ENCODE assay signal across 19 cellular contexts in the genomic region with DNA sequence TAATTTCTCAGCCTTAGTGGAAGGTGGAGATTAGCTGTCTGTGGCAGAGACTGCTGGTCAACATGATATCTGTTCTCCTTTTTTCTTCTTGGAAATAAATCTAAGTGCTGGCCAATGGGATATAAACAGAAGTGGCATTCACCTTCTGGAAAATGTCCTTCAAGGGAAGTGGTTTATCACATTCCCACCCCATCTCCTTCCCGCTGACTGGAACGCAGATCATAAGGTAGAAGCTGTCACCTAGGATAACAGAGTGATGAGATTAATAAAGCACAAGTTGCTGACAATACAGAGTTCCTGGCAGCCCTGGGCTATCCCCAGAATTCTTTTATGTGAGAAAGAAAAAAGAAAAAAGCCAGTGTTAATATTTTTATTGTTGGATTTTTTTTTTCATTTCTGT.
A peak's percentile ranks its signal among the peaks of the same experiment; 100 is the strongest.
DNase-seq lines count a peak whose midpoint lies in the region; ATAC-seq and TF ChIP-seq lines count a peak whose summit lies in the region.
"Had no signal": no experiment of that assay in that cellular context is flagged by ENCODE, and none has a peak within 500 bp of the region (broad histone marks: within the 10 kb centered on the region; RNA-seq: fewer than 3 reads in every experiment).

No MANE protein-coding gene starts in this region.

- DNase-seq in SK-N-SH (no peak), GM23338 (ENCODE audit: low spot score) (no peak), amniotic epithelial cell (ENCODE audit: low read depth) (peak; percentile 63), retina (no peak), PC-9 (no peak)
- DNase-seq: Caco-2; CD4-positive, CD25-positive, alpha-beta regulatory T cell; CD8-positive, alpha-beta T cell; DMS153; DND-41; GM23248; H9; HFFc6 had no signal

- no peaks in the 10 kb centered on the region for H3K36me3 ChIP-seq in SK-N-SH (replicated peaks in 1 of 2; ENCODE audit: control insufficient read depth in 1 of 2, insufficient read depth in 2 of 2, low read length in 1 of 2)
- H3K36me3 ChIP-seq in GM23338 (ENCODE audit: insufficient read depth) = peaks cover 2% of the 10 kb centered on the region; the same call in 1 of the 2 replicates
- H3K36me3 ChIP-seq in PC-9 (ENCODE audit: low read depth) = no peaks in the 10 kb centered on the region
- H3K36me3 ChIP-seq: BLaER1 had no signal

- no peak overlapping the region for H3K4me3 Mint-ChIP-seq in GM23338
- H3K4me3 Mint-ChIP-seq: B cell; CD4-positive, CD25-positive, alpha-beta regulatory T cell; CD8-positive, alpha-beta T cell; H9; HFFc6 had no signal

- CTCF ChIA-PET in SK-N-SH (lab: Yijun Ruan, JAX) (interaction anchor here (1.6 kb wide), 1 partner anchor 18 kb away, joined by 3 read pairs; no protein-coding TSS in a partner anchor), PC-9 (lab: Charles Lee) (no interaction called here)

- no peaks in the 10 kb centered on the region for H3K9me2 ChIP-seq in SK-N-SH
- H3K9me2 ChIP-seq in GM23338 (ENCODE audit: insufficient read depth) = peaks cover 13% of the 10 kb centered on the region
- no peaks in the 10 kb centered on the region; the same call in 1 of the 2 replicates for H3K9me2 ChIP-seq in PC-9 (ENCODE audit: insufficient read depth)

- 50% methylated on average over 2 of the region's 2 CpGs for WGBS in SK-N-SH (ENCODE audit: low lambda C conversion rate)

- H3F3A ChIP-seq in SK-N-SH (replicated peaks; ENCODE audit: insufficient read depth) (no peaks in the 10 kb centered on the region), GM23338 (replicated peaks; ENCODE audit: low read depth) (no peaks in the 10 kb centered on the region), PC-9 (ENCODE audit: insufficient read depth, low read depth) (no peaks in the 10 kb centered on the region)

- peaks cover 4% of the 10 kb centered on the region; the same call in 2 of the 3 replicates for H3K4me1 Mint-ChIP-seq in GM23338
- H3K4me1 Mint-ChIP-seq: B cell; CD4-positive, CD25-positive, alpha-beta regulatory T cell had no signal

- ATAC-seq in SK-N-SH treated with all-trans-retinoic acid at 6 μM for 48 hours (peak; percentile 32; the same call in 1 of the 3 replicates), GM23338 (no peak)
- ATAC-seq: CD8-positive, alpha-beta T cell; HCT116 had no signal

- no peaks in the 10 kb centered on the region for H3K9me3 ChIP-seq in SK-N-SH
- no peaks in the 10 kb centered on the region; the same call in 1 of the 2 replicates for H3K9me3 ChIP-seq in PC-9 (ENCODE audit: insufficient read depth, low read depth)
- H3K9me3 ChIP-seq: BLaER1, Caco-2 had no signal

- intact Hi-C loops in PC-9 (cut with micrococcal nuclease; ENCODE audit: unreplicated experiment) = no loop called here

- H3K9me3 Mint-ChIP-seq in GM23338 = no peaks in the 10 kb centered on the region
- H3K9me3 Mint-ChIP-seq: H9, HFFc6 had no signal

- no peak overlapping the region for H3K27ac Mint-ChIP-seq in GM23338
- H3K27ac Mint-ChIP-seq: B cell; CD4-positive, CD25-positive, alpha-beta regulatory T cell; CD8-positive, alpha-beta T cell; H9; HFFc6 had no signal

- no peak overlapping the region for H2AFZ ChIP-seq in SK-N-SH (ENCODE audit: low read depth)
- 0 out of 2 replicates have a peak overlapping the region, but pooled peaks have one; percentile 8 for H2AFZ ChIP-seq in GM23338
- no peak overlapping the region for H2AFZ ChIP-seq in PC-9
- H2AFZ ChIP-seq: GM23248 had no signal

- H3K4me2 ChIP-seq in SK-N-SH (no peak overlapping the region), GM23338 (no peak overlapping the region), PC-9 (no peak overlapping the region)
- H3K4me2 ChIP-seq: BLaER1 had no signal

- TF ChIP-seq CTCF in SK-N-SH (IDR thresholded peaks at IDR 0.05) (no peak), GM23338 (conservative IDR thresholded peaks at IDR 0.05; ENCODE audit: low read depth in 2 of 2) (no peak), PC-9 (conservative IDR thresholded peaks at IDR 0.05) (no peak)

- H3K27me3 Mint-ChIP-seq in GM23338 (ENCODE audit: insufficient read depth, low read depth, poor library complexity) = no peaks in the 10 kb centered on the region

- no peak for TF ChIP-seq RAD21 in SK-N-SH (IDR thresholded peaks at IDR 0.05; ENCODE audit: low read length)

- H3K4me1 ChIP-seq in SK-N-SH (ENCODE audit: control insufficient read depth in 1 of 2, insufficient read depth in 2 of 2, low read depth in 1 of 2, low read length in 1 of 2) (no peaks in the 10 kb centered on the region), GM23338 (ENCODE audit: insufficient read depth) (no peaks in the 10 kb centered on the region), PC-9 (replicated peaks; ENCODE audit: insufficient read depth) (no peaks in the 10 kb centered on the region)
- H3K4me1 ChIP-seq: BLaER1, Caco-2 had no signal

- H3K27me3 ChIP-seq in SK-N-SH (ENCODE audit: insufficient read depth) (no peaks in the 10 kb centered on the region), GM23338 (ENCODE audit: insufficient read depth) (no peaks in the 10 kb centered on the region), PC-9 (ENCODE audit: insufficient read depth, low read depth) (no peaks in the 10 kb centered on the region)
- H3K27me3 ChIP-seq: BLaER1 had no signal

- no peaks in the 10 kb centered on the region for H3K79me2 ChIP-seq in SK-N-SH (ENCODE audit: insufficient read depth)
- H3K79me2 ChIP-seq in GM23338 (replicated peaks; ENCODE audit: insufficient read depth) = no peaks in the 10 kb centered on the region
- no peaks in the 10 kb centered on the region for H3K79me2 ChIP-seq in PC-9 (ENCODE audit: low read depth)

- no peak overlapping the region for H3K4me3 ChIP-seq in SK-N-SH (ENCODE audit: low read depth in 2 of 2, low read length in 1 of 2)
- no peak overlapping the region for H3K4me3 ChIP-seq in GM23338
- H3K4me3 ChIP-seq in PC-9 = no peak overlapping the region
- H3K4me3 ChIP-seq: BLaER1, GM23248 had no signal

- no peak overlapping the region for H3K9ac ChIP-seq in SK-N-SH
- H3K9ac ChIP-seq: BLaER1, GM23248 had no signal

- H4K20me1 ChIP-seq in SK-N-SH (ENCODE audit: insufficient read depth) = no peaks in the 10 kb centered on the region
- no peaks in the 10 kb centered on the region for H4K20me1 ChIP-seq in GM23338 (replicated peaks; ENCODE audit: insufficient read depth)
- H4K20me1 ChIP-seq in PC-9 (ENCODE audit: insufficient read depth) = no peaks in the 10 kb centered on the region
- H4K20me1 ChIP-seq: BLaER1 had no signal

- no peaks in the 10 kb centered on the region for H3K36me3 Mint-ChIP-seq in GM23338 (ENCODE audit: low read depth)
- H3K36me3 Mint-ChIP-seq: CD4-positive, CD25-positive, alpha-beta regulatory T cell; CD8-positive, alpha-beta T cell had no signal

- H3K27ac ChIP-seq in SK-N-SH (ENCODE audit: low read depth in 2 of 2, low read length in 1 of 2) (no peak overlapping the region), GM23338 (ENCODE audit: low read depth) (no peak overlapping the region), PC-9 (no peak overlapping the region)
- H3K27ac ChIP-seq: 22Rv1, BLaER1, C4-2B, GM23248 had no signal

- TF ChIP-seq EP300 in SK-N-SH (IDR thresholded peaks at IDR 0.05; ENCODE audit: borderline replicate concordance in 1 of 2, low read depth in 1 of 2, low read length in 1 of 2) = no peak

- BruUV-seq in PC-9 (replicated peaks; lab: Mats Ljungman, UMichigan) = no TSS peak

- POLR2A ChIA-PET in SK-N-SH (lab: Yijun Ruan, JAX) = no interaction called here
- POLR2A ChIA-PET in PC-9 (lab: Charles Lee; ENCODE audit: unreplicated experiment) = interaction anchor here (0.6 kb wide), 1 partner anchor 586 kb away, joined by 4 read pairs; no protein-coding TSS in a partner anchor

TF ChIP-seq in SK-N-SH treated with all-trans-retinoic acid at 6 μM for 48 hours, 23 proteins besides CTCF, POLR2A, EP300 and RAD21:
- peak; percentile 74; the same call in 1 of the 2 replicates for TF ChIP-seq TOX (CRISPR knock-in tag; IDR thresholded peaks at IDR 0.05; ENCODE audit: borderline replicate concordance)
- TF ChIP-seq CSDC2 (CRISPR knock-in tag; IDR thresholded peaks at IDR 0.05) = no peak
- 0 out of 2 replicates have a peak, but pooled peaks have one; percentile 46 for TF ChIP-seq RARB (CRISPR knock-in tag; IDR thresholded peaks at IDR 0.05)
- TF ChIP-seq OSR1 (CRISPR knock-in tag; IDR thresholded peaks at IDR 0.05) = no peak
TF ChIP-seq in SK-N-SH treated with all-trans-retinoic acid at 6 μM for 48 hours: peak in this region for 2.

TF ChIP-seq in SK-N-SH, 30 proteins besides CTCF, POLR2A, EP300 and RAD21:
- TF ChIP-seq JUND (IDR thresholded peaks at IDR 0.05) = no peak

TF ChIP-seq in GM23338, 12 proteins besides CTCF, POLR2A, EP300 and RAD21 (continues in another document):
- TF ChIP-seq STAT1 (IDR thresholded peaks at IDR 0.05; ENCODE audit: unreplicated experiment) (no peak), POLR2AphosphoS5 (IDR thresholded peaks at IDR 0.05; ENCODE audit: low read depth) (no peak), EZH2 (IDR thresholded peaks at IDR 0.05; ENCODE audit: low read depth, unreplicated experiment) (no peak), EZH2phosphoT487 (IDR thresholded peaks at IDR 0.05; ENCODE audit: unreplicated experiment) (no peak), REST (IDR thresholded peaks at IDR 0.05; ENCODE audit: unreplicated experiment) (no peak), ZNF331 (CRISPR knock-in tag; IDR thresholded peaks at IDR 0.05; ENCODE audit: low read depth) (no peak), JUNB (IDR thresholded peaks at IDR 0.05; ENCODE audit: unreplicated experiment) (no peak), ZNF114 (CRISPR knock-in tag; IDR thresholded peaks at IDR 0.05) (no peak)
